Comparison of ENCODE assay signal across 14 cellular contexts in genomic region chr2:204012081-204012653, GRCh38.
DNase-seq lines count a peak whose midpoint lies in the region; ATAC-seq lines count a peak whose summit lies in the region.
"Had no signal": no experiment of that assay in that cellular context is flagged by ENCODE, and none has a peak within 500 bp of the region (broad histone marks: within the 10 kb centered on the region; RNA-seq: fewer than 3 reads in every experiment).

No MANE protein-coding gene starts in this region.

- intact Hi-C loops in Right ventricle myocardium superior (cut with DNase I), result no loop called here

- no peak for ATAC-seq in Right ventricle myocardium superior (ENCODE audit: poor library complexity)

- peak; percentile 43 for DNase-seq in DMS53 (lab: John Stamatoyannopoulos, UW)
- no peak for DNase-seq in DMS53 treated with DMSO at 0.1 percent for 48 hours (lab: John Stamatoyannopoulos, UW; ENCODE audit: unreplicated experiment)
- peak; percentile 95 for DNase-seq in SK-N-DZ (ENCODE audit: low spot score)
- DNase-seq in inferior parietal cortex (ENCODE audit: extremely low spot score), result peak; percentile 29
- peak; percentile 25 for DNase-seq in stromal cell of bone marrow (ENCODE audit: low read depth)
- no peak for DNase-seq in activated gamma-delta T cell treated with Interleukin-2 at 50 U/mL for 16 hours
- no peak for DNase-seq in Right ventricle myocardium superior
- DNase-seq in mesenteric fat pad (ENCODE audit: low spot score), result no peak
- DNase-seq: activated B cell treated with CpG ODN at 0.5 μM for 24 hours; activated effector memory CD4-positive, alpha-beta T cell treated with anti-CD3 and anti-CD28 coated beads, Interleukin-2, amount 50 U/mL, for 16 hours; cortex of kidney; GOT3; OCI-M1; stimulated activated naive CD4-positive, alpha-beta T cell had no signal

Comparison
In these comparisons a context has a peak if more than half of its experiments do, and no peak if none do; other contexts are left out.
1. DNase-seq: peak in DMS53 (single experiment), SK-N-DZ (single experiment), inferior parietal cortex (single experiment) and stromal cell of bone marrow (single experiment); none in DMS53 treated with DMSO at 0.1 percent for 48 hours (single experiment), activated gamma-delta T cell treated with Interleukin-2 at 50 U/mL for 16 hours (single experiment), Right ventricle myocardium superior (single experiment) and mesenteric fat pad (single experiment).